Comparison of ENCODE assay signal across 1 cellular context in the genomic region with DNA sequence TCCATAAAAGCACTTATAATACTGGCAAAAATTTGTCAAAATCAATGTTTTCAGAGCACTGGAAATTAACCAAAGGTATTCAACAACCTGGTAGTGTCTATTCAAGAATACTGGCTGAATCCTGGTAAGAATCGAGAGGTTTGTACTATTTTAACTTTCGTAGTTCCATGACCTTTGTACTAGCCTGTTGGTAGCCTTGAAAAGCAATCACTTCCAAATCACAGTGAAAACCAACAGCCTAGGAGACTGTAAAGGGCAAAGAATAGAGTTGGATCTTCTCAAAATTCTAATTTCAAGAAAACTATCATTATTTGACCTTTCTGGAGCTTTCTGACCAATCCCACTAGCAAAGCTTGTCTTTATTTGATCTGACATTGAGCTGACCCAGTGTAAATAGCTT.
TF ChIP-seq lines count a peak whose summit lies in the region.

No MANE protein-coding gene starts in this region.

TF ChIP-seq in HepG2, 621 proteins besides CTCF, POLR2A, EP300 and RAD21 (continued from another document):
- TF ChIP-seq, protein P1, sequence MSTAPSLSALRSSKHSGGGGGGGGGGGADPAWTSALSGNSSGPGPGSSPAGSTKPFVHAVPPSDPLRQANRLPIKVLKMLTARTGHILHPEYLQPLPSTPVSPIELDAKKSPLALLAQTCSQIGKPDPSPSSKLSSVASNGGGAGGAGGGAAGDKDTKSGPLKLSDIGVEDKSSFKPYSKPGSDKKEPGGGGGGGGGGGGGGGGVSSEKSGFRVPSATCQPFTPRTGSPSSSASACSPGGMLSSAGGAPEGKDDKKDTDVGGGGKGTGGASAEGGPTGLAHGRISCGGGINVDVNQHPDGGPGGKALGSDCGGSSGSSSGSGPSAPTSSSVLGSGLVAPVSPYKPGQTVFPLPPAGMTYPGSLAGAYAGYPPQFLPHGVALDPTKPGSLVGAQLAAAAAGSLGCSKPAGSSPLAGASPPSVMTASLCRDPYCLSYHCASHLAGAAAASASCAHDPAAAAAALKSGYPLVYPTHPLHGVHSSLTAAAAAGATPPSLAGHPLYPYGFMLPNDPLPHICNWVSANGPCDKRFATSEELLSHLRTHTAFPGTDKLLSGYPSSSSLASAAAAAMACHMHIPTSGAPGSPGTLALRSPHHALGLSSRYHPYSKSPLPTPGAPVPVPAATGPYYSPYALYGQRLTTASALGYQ (CRISPR knock-in tag; IDR thresholded peaks at IDR 0.05) = no peak
- TF ChIP-seq GZF1 (CRISPR knock-in tag; IDR thresholded peaks at IDR 0.05) = no peak
- TF ChIP-seq THRA (CRISPR knock-in tag; IDR thresholded peaks at IDR 0.05; ENCODE audit: borderline replicate concordance) = no peak
- TF ChIP-seq ETV6 (CRISPR knock-in tag; conservative IDR thresholded peaks at IDR 0.05) = no peak
- no peak for TF ChIP-seq ISX (CRISPR knock-in tag; conservative IDR thresholded peaks at IDR 0.05)
- no peak for TF ChIP-seq SP5 (CRISPR knock-in tag; IDR thresholded peaks at IDR 0.05; ENCODE audit: borderline replicate concordance, low read depth)
- TF ChIP-seq ZEB1 (IDR thresholded peaks at IDR 0.05; ENCODE audit: insufficient replicate concordance, low read depth) = no peak
- TF ChIP-seq ZSCAN21 (CRISPR knock-in tag; IDR thresholded peaks at IDR 0.05; ENCODE audit: borderline replicate concordance) = no peak
- no peak for TF ChIP-seq SOX5 (CRISPR knock-in tag; IDR thresholded peaks at IDR 0.05; ENCODE audit: borderline replicate concordance)
- TF ChIP-seq ZBTB40 (IDR thresholded peaks at IDR 0.05) = no peak
- TF ChIP-seq ZBTB40 (CRISPR knock-in tag; IDR thresholded peaks at IDR 0.05) = no peak
- TF ChIP-seq ZNF432 (CRISPR knock-in tag; IDR thresholded peaks at IDR 0.05; ENCODE audit: borderline replicate concordance) = no peak
- no peak for TF ChIP-seq CBFB (CRISPR knock-in tag; IDR thresholded peaks at IDR 0.05)
- TF ChIP-seq BRD4 (CRISPR knock-in tag; IDR thresholded peaks at IDR 0.05) = no peak
- no peak for TF ChIP-seq REL (CRISPR knock-in tag; conservative IDR thresholded peaks at IDR 0.05)
- no peak for TF ChIP-seq HNRNPK (IDR thresholded peaks at IDR 0.05; ENCODE audit: low read depth, low read length, poor library complexity, severe bottlenecking)
- no peak for TF ChIP-seq ZFP37 (CRISPR knock-in tag; IDR thresholded peaks at IDR 0.05; ENCODE audit: borderline replicate concordance)
- TF ChIP-seq ZBTB25 (CRISPR knock-in tag; IDR thresholded peaks at IDR 0.05) = no peak
